In the genomic region with DNA sequence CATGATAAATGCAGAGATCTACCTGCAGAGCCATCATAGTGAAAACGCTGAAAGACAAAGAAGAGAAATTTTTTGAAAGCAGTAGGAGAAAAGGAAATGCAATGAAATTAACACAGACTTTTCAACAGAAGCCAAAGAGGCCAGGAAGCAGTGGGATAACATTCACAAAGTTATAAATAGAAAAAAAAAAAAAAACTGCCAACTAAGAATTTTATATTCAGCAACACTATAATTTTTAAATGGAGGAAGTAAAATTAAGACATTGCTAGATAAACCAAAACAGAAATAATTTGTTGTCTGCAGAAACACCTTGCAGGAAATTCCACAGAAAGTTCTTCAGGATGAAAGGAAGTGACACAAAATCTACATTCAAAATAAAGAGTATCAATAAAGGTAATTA, we compare ENCODE assay signal across 11 cellular contexts.
"Had no signal": no experiment of that assay in that cellular context is flagged by ENCODE, and none has a peak within 500 bp of the region (broad histone marks: within the 10 kb centered on the region; RNA-seq: fewer than 3 reads in every experiment).

No MANE protein-coding gene starts in this region.

- ATAC-seq: GM23338, HCT116 had no signal

- H3K4me1 ChIP-seq: HAP-1 had no signal

- FAIRE-seq: H1, H54 had no signal

- H3K4me3 ChIP-seq: GM23248, GM23338, HAP-1 had no signal

- H3K9me3 ChIP-seq: HAP-1 had no signal

- H3K27ac ChIP-seq: GM23248 had no signal

- H3K36me3 ChIP-seq: HAP-1 had no signal

- DNase-seq: GM23248, GOT3, H7, H9, HCEC 1CT, HFFc6 had no signal
